ENCODE assay signal across 2 cellular contexts in genomic region chr22:30422481-30423295, GRCh38.
A peak's percentile ranks its signal among the peaks of the same experiment; 100 is the strongest.
TF ChIP-seq lines count a peak whose summit lies in the region.

No MANE protein-coding gene starts in this region.

TF ChIP-seq in Ishikawa, 13 proteins besides CTCF, POLR2A, EP300 and RAD21:
- TF ChIP-seq, protein P1, sequence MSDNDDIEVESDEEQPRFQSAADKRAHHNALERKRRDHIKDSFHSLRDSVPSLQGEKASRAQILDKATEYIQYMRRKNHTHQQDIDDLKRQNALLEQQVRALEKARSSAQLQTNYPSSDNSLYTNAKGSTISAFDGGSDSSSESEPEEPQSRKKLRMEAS (IDR thresholded peaks at IDR 0.05), result no peak
- peak; percentile 80 for TF ChIP-seq TCF12 (IDR thresholded peaks at IDR 0.05; ENCODE audit: low read depth)
- no peak for TF ChIP-seq FOXM1 (IDR thresholded peaks at IDR 0.05; ENCODE audit: borderline replicate concordance, low read depth)
- peak; percentile 66 for TF ChIP-seq NFIC (IDR thresholded peaks at IDR 0.05)
- peak; percentile 18; the same call in 1 of the 2 replicates for TF ChIP-seq TEAD4 (IDR thresholded peaks at IDR 0.05)

TF ChIP-seq in endothelial cell of umbilical vein, 7 proteins besides CTCF, POLR2A, EP300 and RAD21:
- TF ChIP-seq EZH2 (IDR thresholded peaks at IDR 0.05; ENCODE audit: borderline replicate concordance, low read depth, low read length, severe bottlenecking), result no peak
- TF ChIP-seq POLR2AphosphoS5 (IDR thresholded peaks at IDR 0.05; ENCODE audit: insufficient read depth, low read depth, low read length), result peak; percentile 25
- peak; percentile 47 for TF ChIP-seq JUN (IDR thresholded peaks at IDR 0.05; ENCODE audit: borderline replicate concordance, insufficient read depth, insufficient read length, low read depth)
